ENCODE assay signal across 28 cellular contexts in the genomic region with DNA sequence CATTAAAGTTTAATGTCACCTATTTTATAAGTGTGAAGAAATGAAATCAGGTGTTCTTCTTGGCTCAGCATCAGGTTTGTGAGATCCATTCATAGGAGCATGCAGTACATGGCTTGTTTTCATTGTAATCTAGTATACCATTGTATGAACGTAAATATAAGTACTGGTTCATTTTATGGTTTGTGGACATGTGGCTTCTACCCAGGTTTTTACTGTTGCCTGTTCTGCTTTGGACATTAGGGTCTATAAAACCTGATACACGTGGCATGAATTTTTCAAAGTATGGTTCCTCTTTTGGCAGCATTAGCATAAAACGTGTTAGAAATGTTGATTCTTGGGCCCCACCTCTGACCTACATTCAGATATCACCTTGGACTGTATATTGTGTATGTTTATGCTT.
DNase-seq lines count a peak whose midpoint lies in the region; TF ChIP-seq lines count a peak whose summit lies in the region.
"Had no signal": no experiment of that assay in that cellular context is flagged by ENCODE, and none has a peak within 500 bp of the region (broad histone marks: within the 10 kb centered on the region; RNA-seq: fewer than 3 reads in every experiment).

No MANE protein-coding gene starts in this region.

- H3K27ac ChIP-seq in OCI-LY3 (ENCODE audit: low read length) (peak overlapping the region; percentile 18; the same call in 1 of the 2 replicates), hepatocyte (peak overlapping the region; percentile 94), substantia nigra (ENCODE audit: low read depth, low read length, poor library complexity, severe bottlenecking) (peak overlapping the region; percentile 89)
- H3K27ac ChIP-seq: coronary artery, HL-60, upper lobe of right lung had no signal

- H3K4me3 ChIP-seq in OCI-LY3 (ENCODE audit: low read length) (0 out of 2 replicates have a peak overlapping the region, but pooled peaks have one; percentile 3), hepatocyte (no peak overlapping the region)
- H3K4me3 ChIP-seq: ascending aorta, coronary artery, heart right ventricle, lower lobe of right lung, SJSA1, upper lobe of right lung had no signal

- H3K9me3 ChIP-seq in OCI-LY3 (ENCODE audit: insufficient read depth, low read length) (no peaks in the 10 kb centered on the region), hepatocyte (ENCODE audit: low read depth) (no peaks in the 10 kb centered on the region)
- H3K9me3 ChIP-seq: ascending aorta, heart right ventricle, lower lobe of right lung, SJSA1, upper lobe of right lung had no signal

- DNase-seq in HFFc6 (no peak), hepatocyte (ENCODE audit: low spot score) (no peak), substantia nigra (lab: John Stamatoyannopoulos, UW) (no peak), GM13976 (ENCODE audit: low spot score) (no peak), glomerular visceral epithelial cell (ENCODE audit: extremely low spot score) (no peak)
- no peak for DNase-seq in activated CD8-positive, alpha-beta memory T cell treated with anti-CD3 and anti-CD28 coated beads, Interleukin-2, amount 50 U/mL, for 4 hours
- DNase-seq: activated B cell treated with CpG ODN at 0.5 μM for 24 hours; activated CD4-positive, alpha-beta T cell treated with anti-CD3 and anti-CD28 coated beads, Interleukin-2, amount 10 ng/mL, durations not matched to agents 7 days and 5 days; activated gamma-delta T cell; activated naive CD8-positive, alpha-beta T cell treated with anti-CD3 and anti-CD28 coated beads for 36 hours; activated T-cell treated with anti-CD3 and anti-CD28 coated beads, Interleukin-2, amount 50 U/mL, for 24 hours; CD4-positive, CD25-positive, alpha-beta regulatory T cell; effector memory CD8-positive, alpha-beta T cell; heart right ventricle; kidney glomerular epithelial cell; lower lobe of right lung; NCI-H2107; NCI-H345; RPMI8226; T-cell; upper lobe of right lung had no signal

- no peak overlapping the region for H3K9ac ChIP-seq in OCI-LY3 (ENCODE audit: low read length)

- peaks cover 5% of the 10 kb centered on the region; the same call in 1 of the 2 replicates for H3K27me3 Mint-ChIP-seq in HFFc6 (ENCODE audit: insufficient read depth)
- H3K27me3 Mint-ChIP-seq: activated B cell treated with CpG ODN at 0.5 μM for 24 hours; CD4-positive, CD25-positive, alpha-beta regulatory T cell had no signal

- H2AFZ ChIP-seq in OCI-LY3 (ENCODE audit: low read depth, low read length) (peak overlapping the region; percentile 61; the same call in 1 of the 2 replicates), hepatocyte (no peak overlapping the region)

- H3K9me3 Mint-ChIP-seq in HFFc6: no peaks in the 10 kb centered on the region
- H3K9me3 Mint-ChIP-seq: activated B cell treated with CpG ODN at 0.5 μM for 24 hours; activated naive CD8-positive, alpha-beta T cell treated with anti-CD3 and anti-CD28 coated beads for 36 hours; activated T-cell treated with anti-CD3 and anti-CD28 coated beads, Interleukin-2, amount 50 U/mL, for 24 hours; effector memory CD8-positive, alpha-beta T cell; nephron; stimulated activated memory B cell treated with anti-CD40 and anti-IgM and Interleukin-4, amounts not matched to agents 10 μg/mL and 1 μg/mL and 100 μg/mL, for 72 hours; T-cell had no signal

- H3K36me3 ChIP-seq in OCI-LY3 (replicated peaks; ENCODE audit: low read depth, low read length): no peaks in the 10 kb centered on the region
- H3K36me3 ChIP-seq in hepatocyte (replicated peaks; ENCODE audit: insufficient read depth, low read depth): no peaks in the 10 kb centered on the region
- H3K36me3 ChIP-seq: ascending aorta, heart right ventricle, lower lobe of right lung, SJSA1, upper lobe of right lung had no signal

- H3K4me1 ChIP-seq in OCI-LY3 (ENCODE audit: low read length) (peaks cover 20% of the 10 kb centered on the region), hepatocyte (ENCODE audit: insufficient read depth) (peaks cover 38% of the 10 kb centered on the region)

- WGBS in hepatocyte (ENCODE audit: low lambda C conversion rate, missing lambda C conversion rate): 75% methylated on average over 3 of the region's 3 CpGs

- TF ChIP-seq CTCF in HFFc6 (IDR thresholded peaks at IDR 0.05): no peak
- TF ChIP-seq CTCF in OCI-LY3 (IDR thresholded peaks at IDR 0.05; ENCODE audit: low read depth, low read length): no peak
- no peak for TF ChIP-seq CTCF in hepatocyte (IDR thresholded peaks at IDR 0.05; ENCODE audit: poor library complexity)
- no peak for TF ChIP-seq CTCF in GM13976 (IDR thresholded peaks at IDR 0.05; ENCODE audit: borderline replicate concordance, control extremely low read depth, extremely low read depth, insufficient read depth, missing control alignments)

- peak overlapping the region; percentile 57 for H3K4me2 ChIP-seq in OCI-LY3 (ENCODE audit: low read length)
- H3K4me2 ChIP-seq in hepatocyte: no peak overlapping the region

- H3K79me2 ChIP-seq in OCI-LY3 (ENCODE audit: low read length) (no peaks in the 10 kb centered on the region), hepatocyte (peaks cover 30% of the 10 kb centered on the region)

- H3K36me3 Mint-ChIP-seq in HFFc6 (ENCODE audit: low read depth): peaks cover 4% of the 10 kb centered on the region; the same call in 1 of the 2 replicates
- H3K36me3 Mint-ChIP-seq: activated naive CD8-positive, alpha-beta T cell treated with anti-CD3 and anti-CD28 coated beads for 36 hours; CD4-positive, CD25-positive, alpha-beta regulatory T cell; T-cell had no signal

- H4K20me1 ChIP-seq in OCI-LY3 (ENCODE audit: insufficient read depth, low read length) (no peaks in the 10 kb centered on the region), hepatocyte (ENCODE audit: insufficient read depth, poor library complexity, severe bottlenecking) (no peaks in the 10 kb centered on the region)

- H3K27me3 ChIP-seq in OCI-LY3 (ENCODE audit: low read depth, low read length) (no peaks in the 10 kb centered on the region), hepatocyte (no peaks in the 10 kb centered on the region)
- H3K27me3 ChIP-seq: ascending aorta, heart right ventricle, SJSA1, upper lobe of right lung had no signal

- no peaks in the 10 kb centered on the region for H3K9me2 ChIP-seq in hepatocyte (replicated peaks; ENCODE audit: insufficient read depth)

- no peak overlapping the region for H3K4me3 Mint-ChIP-seq in HFFc6
- H3K4me3 Mint-ChIP-seq: activated B cell treated with CpG ODN at 0.5 μM for 24 hours; activated CD4-positive, alpha-beta T cell treated with anti-CD3 and anti-CD28 coated beads, Interleukin-2, amount 10 ng/mL, durations not matched to agents 7 days and 5 days; activated naive CD8-positive, alpha-beta T cell treated with anti-CD3 and anti-CD28 coated beads for 36 hours; activated T-cell treated with anti-CD3 and anti-CD28 coated beads, Interleukin-2, amount 50 U/mL, for 24 hours; CD4-positive, CD25-positive, alpha-beta regulatory T cell; effector memory CD8-positive, alpha-beta T cell; nephron; stimulated activated memory B cell treated with anti-CD40 and anti-IgM and Interleukin-4, amounts not matched to agents 10 μg/mL and 1 μg/mL and 100 μg/mL, for 72 hours; T-cell had no signal

- H3K27ac Mint-ChIP-seq in HFFc6: peak overlapping the region; percentile 87
- H3K27ac Mint-ChIP-seq: activated B cell treated with CpG ODN at 0.5 μM for 24 hours; activated CD4-positive, alpha-beta T cell treated with anti-CD3 and anti-CD28 coated beads, Interleukin-2, amount 10 ng/mL, durations not matched to agents 7 days and 5 days; activated naive CD8-positive, alpha-beta T cell treated with anti-CD3 and anti-CD28 coated beads for 36 hours; activated T-cell treated with anti-CD3 and anti-CD28 coated beads, Interleukin-2, amount 50 U/mL, for 24 hours; CD4-positive, CD25-positive, alpha-beta regulatory T cell; effector memory CD8-positive, alpha-beta T cell; stimulated activated memory B cell treated with anti-CD40 and anti-IgM and Interleukin-4, amounts not matched to agents 10 μg/mL and 1 μg/mL and 100 μg/mL, for 72 hours; T-cell had no signal

- in situ Hi-C loops in GM13976 (cut with MboI; ENCODE audit: low sequenced_read_pairs, unreplicated experiment): no loop called here

- H3K4me1 Mint-ChIP-seq in HFFc6 (ENCODE audit: low read depth): peaks cover 49% of the 10 kb centered on the region
- H3K4me1 Mint-ChIP-seq: activated CD4-positive, alpha-beta T cell treated with anti-CD3 and anti-CD28 coated beads, Interleukin-2, amount 10 ng/mL, durations not matched to agents 7 days and 5 days; activated naive CD8-positive, alpha-beta T cell treated with anti-CD3 and anti-CD28 coated beads for 36 hours; CD4-positive, CD25-positive, alpha-beta regulatory T cell; stimulated activated memory B cell treated with anti-CD40 and anti-IgM and Interleukin-4, amounts not matched to agents 10 μg/mL and 1 μg/mL and 100 μg/mL, for 72 hours; T-cell had no signal

Comparison
In these comparisons a context has a peak if more than half of its experiments do, and no peak if none do; other contexts are left out.
1. H3K27ac ChIP-seq: peak in every context shown above with its lines; median percentile 94 in hepatocyte; 89 in substantia nigra; 18 in OCI-LY3.